In the genomic region with DNA sequence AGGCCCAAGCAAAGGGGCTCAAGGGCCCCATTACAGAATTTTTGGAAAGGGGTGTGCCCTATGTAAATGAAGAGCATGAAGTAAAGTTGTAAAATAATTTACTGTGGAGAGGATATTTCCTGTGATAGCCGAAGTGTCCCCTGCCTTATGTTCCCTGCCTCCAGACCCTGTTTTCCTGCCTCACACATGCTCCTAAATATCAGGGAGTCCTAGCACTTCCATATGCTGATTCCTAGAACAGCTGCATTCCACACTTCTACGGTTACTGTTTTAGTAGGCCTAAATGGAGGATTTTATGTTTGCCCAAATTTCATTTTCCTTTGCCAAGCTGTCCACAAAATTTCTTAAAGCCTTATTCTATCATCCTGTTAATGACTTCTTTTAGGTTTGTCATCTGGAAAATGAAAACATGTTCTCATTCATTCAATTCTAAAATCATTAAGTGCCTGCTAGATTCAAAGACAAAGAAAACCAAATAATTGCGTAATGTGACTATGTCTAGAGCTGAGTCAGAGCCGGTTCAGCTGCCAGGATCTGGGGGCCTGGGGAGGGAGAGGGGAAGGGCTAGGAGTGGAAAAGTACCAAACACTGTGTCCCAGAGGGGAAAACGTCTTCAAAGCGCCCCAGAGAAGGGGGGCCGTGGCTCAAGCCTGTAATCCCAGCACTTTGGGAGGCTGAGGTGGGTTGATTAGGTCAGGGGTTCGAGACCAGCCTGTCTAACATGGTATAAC, we compare ENCODE assay signal across 9 cellular contexts. TPM values are rescaled to one million over a fixed set of nuclear protein-coding genes. Genes with fewer than 3 reads are reported as not detected.
DNase-seq lines count a peak whose midpoint lies in the region; ATAC-seq and TF ChIP-seq lines count a peak whose summit lies in the region.
"Had no signal": no experiment of that assay in that cellular context is flagged by ENCODE, and none has a peak within 500 bp of the region (broad histone marks: within the 10 kb centered on the region; RNA-seq: fewer than 3 reads in every experiment).

No MANE protein-coding gene starts in this region.

- TF ChIP-seq CTCF in WERI-Rb-1 (IDR thresholded peaks at IDR 0.05; ENCODE audit: low read depth, low read length): no peak

- no peak overlapping the region for H2AFZ ChIP-seq in Karpas-422 (ENCODE audit: low read length)

- H3K79me2 ChIP-seq in Karpas-422 (ENCODE audit: low read length): no peaks in the 10 kb centered on the region

- no peaks in the 10 kb centered on the region for H3K9me2 ChIP-seq in Karpas-422 (replicated peaks; ENCODE audit: insufficient read depth, low read length)

- ATAC-seq in HG03342 (IDR thresholded peaks at IDR 0.05; ENCODE audit: unreplicated experiment): no peak

- H3K4me2 ChIP-seq in Karpas-422 (ENCODE audit: low read depth, low read length, poor library complexity, severe bottlenecking): no peak overlapping the region

- H3K4me3 ChIP-seq in WERI-Rb-1 (ENCODE audit: low read depth, low read length) (no peak overlapping the region), Karpas-422 (ENCODE audit: low read length) (no peak overlapping the region)

- H3K36me3 ChIP-seq in WERI-Rb-1: no peaks in the 10 kb centered on the region
- H3K36me3 ChIP-seq in Karpas-422 (ENCODE audit: insufficient read depth, low read length): no peaks in the 10 kb centered on the region

- H3K9ac ChIP-seq in Karpas-422 (ENCODE audit: low read length): no peak overlapping the region

- H3K9me3 ChIP-seq in WERI-Rb-1 (ENCODE audit: severe bottlenecking): peaks cover 22% of the 10 kb centered on the region
- no peaks in the 10 kb centered on the region; the same call in 1 of the 2 replicates for H3K9me3 ChIP-seq in Karpas-422 (ENCODE audit: low read length)

- peak; percentile 66 for DNase-seq in DMS 273 treated with DMSO at 0.1 percent for 48 hours (lab: John Stamatoyannopoulos, UW)
- DNase-seq in NCI-H69 (lab: John Stamatoyannopoulos, UW): peak; percentile 15
- DNase-seq in epithelial cell of prostate (ENCODE audit: low read depth, low spot score): peak; percentile 20
- peak; percentile 75 for DNase-seq in non-pigmented ciliary epithelial cell (ENCODE audit: low read depth)
- DNase-seq in WERI-Rb-1: no peak
- DNase-seq in Karpas-422: no peak
- no peak for DNase-seq in NCI-H1092 (lab: John Stamatoyannopoulos, UW)

- H3K4me1 ChIP-seq in Karpas-422 (ENCODE audit: low read length): no peaks in the 10 kb centered on the region

- peak overlapping the region; percentile 97 for H3K27ac ChIP-seq in epithelial cell of prostate
- no peak overlapping the region for H3K27ac ChIP-seq in WERI-Rb-1
- H3K27ac ChIP-seq in Karpas-422 (ENCODE audit: low read length): no peak overlapping the region
- H3K27ac ChIP-seq: VCaP had no signal

- H3K27me3 ChIP-seq in WERI-Rb-1 (ENCODE audit: insufficient read depth, low read depth, severe bottlenecking) (no peaks in the 10 kb centered on the region), Karpas-422 (ENCODE audit: low read length) (no peaks in the 10 kb centered on the region)

- H4K20me1 ChIP-seq in Karpas-422 (ENCODE audit: insufficient read depth, low read depth, low read length): no peaks in the 10 kb centered on the region

RNA-seq across cellular contexts. Expression of a gene that starts 25.8 kb away (rescaled TPM):
- total RNA-seq in Karpas-422 (2014; rRNA removed; shearing (Covaris generic); ENCODE audit: low replicate concordance): 0.89 and 2.1 TPM in 2 replicates

RNA-seq across cellular contexts. Expression of a gene that starts 47.3 kb away (rescaled TPM):
- 30.7 and 44.4 TPM in 2 replicates for total RNA-seq in Karpas-422 (2014; rRNA removed; shearing (Covaris generic); ENCODE audit: low replicate concordance)

Comparison
In these comparisons a context has a peak if more than half of its experiments do, and no peak if none do; other contexts are left out.
1. DNase-seq: peak in DMS 273 treated with DMSO at 0.1 percent for 48 hours (single experiment), NCI-H69 (single experiment), epithelial cell of prostate (single experiment) and non-pigmented ciliary epithelial cell (single experiment); none in WERI-Rb-1 (single experiment), Karpas-422 (single experiment) and NCI-H1092 (single experiment).